In genomic region chr2:46982356-46983064, GRCh38 we compare ENCODE assay signal across 8 cellular contexts. TPM values are rescaled to one million over a fixed set of nuclear protein-coding genes. Genes with fewer than 3 reads are reported as not detected.
A peak's percentile ranks its signal among the peaks of the same experiment; 100 is the strongest.
DNase-seq lines count a peak whose midpoint lies in the region; ATAC-seq and TF ChIP-seq lines count a peak whose summit lies in the region.
"Had no signal": no experiment of that assay in that cellular context is flagged by ENCODE, and none has a peak within 500 bp of the region (broad histone marks: within the 10 kb centered on the region; RNA-seq: fewer than 3 reads in every experiment).

No MANE protein-coding gene starts in this region.

- no peak for DNase-seq in CD8-positive, alpha-beta memory T cell
- DNase-seq in adrenal gland = no peak
- no peak for DNase-seq in glomerular visceral epithelial cell (ENCODE audit: extremely low spot score)
- DNase-seq in NCI-H1436 (lab: John Stamatoyannopoulos, UW) = no peak
- DNase-seq in C1 segment of cervical spinal cord (lab: John Stamatoyannopoulos, UW) = no peak

- no peak for TF ChIP-seq CTCF in adrenal gland (IDR thresholded peaks at IDR 0.05)

- H3K27me3 Mint-ChIP-seq in CD8-positive, alpha-beta memory T cell = no peaks in the 10 kb centered on the region

- CTCF ChIA-PET in CD8-positive, alpha-beta memory T cell (lab: Charles Lee) = interaction anchor here (0.9 to 1.4 kb wide), 4 partner anchors 46 to 785 kb away, joined by 3 to 4 read pairs (median 3); no protein-coding TSS in a partner anchor

- H3K4me1 ChIP-seq in CD8-positive, alpha-beta memory T cell (ENCODE audit: insufficient read depth, low read length) = peaks cover 29% of the 10 kb centered on the region
- peaks cover 59 to 74% of the 10 kb centered on the region in 2 donors for H3K4me1 ChIP-seq in adrenal gland (replicated peaks in 1 of 2)

- H3K27ac Mint-ChIP-seq in CD8-positive, alpha-beta memory T cell = peak overlapping the region in 6 of 8 donors; percentile 47 to 83 (median 71)

- H3K36me3 ChIP-seq in CD8-positive, alpha-beta memory T cell (ENCODE audit: insufficient read depth, low read length) = peaks cover 18% of the 10 kb centered on the region
- H3K36me3 ChIP-seq in adrenal gland (replicated peaks in 1 of 2) = peaks cover 0 to 31% of the 10 kb centered on the region in 2 donors

- 88 to 95% (median 92%) methylated on average over 5 of the region's 5 CpGs for WGBS in adrenal gland, 4 donors

- no peaks in the 10 kb centered on the region for H3K27me3 ChIP-seq in CD8-positive, alpha-beta memory T cell (ENCODE audit: insufficient read depth, low read length, poor library complexity, severe bottlenecking)
- H3K27me3 ChIP-seq in adrenal gland = no peaks in the 10 kb centered on the region

- peak overlapping the region; percentile 36 for H3K27ac ChIP-seq in CD8-positive, alpha-beta memory T cell (ENCODE audit: low read depth, low read length)
- H3K27ac ChIP-seq in adrenal gland (peak overlapping the region; percentile 30 to 91 (median 78)), skin epidermis (peak overlapping the region in 19 of 21 experiments; percentile 13 to 93 (median 69))
- H3K27ac ChIP-seq: VCaP had no signal

- peaks cover 43 to 67% (median 53%) of the 10 kb centered on the region in 3 donors for H3K4me1 Mint-ChIP-seq in CD8-positive, alpha-beta memory T cell

- intact Hi-C loops in adrenal gland (cut with DNase I) = no loop called here

- no peaks in the 10 kb centered on the region for H3K9me3 Mint-ChIP-seq in CD8-positive, alpha-beta memory T cell

- H3K4me3 Mint-ChIP-seq in CD8-positive, alpha-beta memory T cell = no peak overlapping the region

- H3K4me3 ChIP-seq in CD8-positive, alpha-beta memory T cell (ENCODE audit: low read length) = no peak overlapping the region
- no peak overlapping the region for H3K4me3 ChIP-seq in adrenal gland
- H3K4me3 ChIP-seq in skin epidermis = no peak overlapping the region

- peaks cover 6 to 73% (median 8%) of the 10 kb centered on the region in 3 donors for H3K36me3 Mint-ChIP-seq in CD8-positive, alpha-beta memory T cell

- no peaks in the 10 kb centered on the region for H3K9me3 ChIP-seq in CD8-positive, alpha-beta memory T cell (ENCODE audit: low read length)
- no peaks in the 10 kb centered on the region for H3K9me3 ChIP-seq in adrenal gland (replicated peaks in 1 of 3)

- TF ChIP-seq POLR2A in adrenal gland (IDR thresholded peaks at IDR 0.05) = no peak

- peak; percentile 24 for ATAC-seq in HG02798 (IDR thresholded peaks at IDR 0.05; ENCODE audit: poor library complexity, unreplicated experiment)

- POLR2A ChIA-PET in CD8-positive, alpha-beta memory T cell (lab: Charles Lee) = interaction anchor here (0.7 kb wide), 1 partner anchor 363 kb away, joined by 3 read pairs; no protein-coding TSS in a partner anchor

RNA-seq across cellular contexts. Expression of gene TTC7A, which starts 41.5 kb away (rescaled TPM):
- total RNA-seq in CD8-positive, alpha-beta memory T cell = 10 to 100 TPM; 50.8 to 54.1 TPM
- polyA plus RNA-seq in CD8-positive, alpha-beta memory T cell = 20.0 TPM
- 10 to 100 TPM; 30.6 to 87.4 (median 57.8) TPM for total RNA-seq in adrenal gland
- 10 to 100 TPM; 24.6 to 59.4 (median 31.9) TPM for polyA plus RNA-seq in adrenal gland
